ENCODE assay signal across 13 cellular contexts in genomic region chr2:162060522-162060921, GRCh38.
"Had no signal": no experiment of that assay in that cellular context is flagged by ENCODE, and none has a peak within 500 bp of the region (broad histone marks: within the 10 kb centered on the region; RNA-seq: fewer than 3 reads in every experiment).

No MANE protein-coding gene starts in this region.

- H3K36me3 Mint-ChIP-seq: naive B cell had no signal

- ATAC-seq: activated CD4-positive, CD25-positive, alpha-beta regulatory T cell treated with anti-CD3 and anti-CD28 coated beads, Interleukin-2, amount 50 U/mL, for 24 hours; left lung had no signal

- H3K4me3 Mint-ChIP-seq: naive B cell had no signal

- DNase-seq: activated gamma-delta T cell; adrenal gland; central memory CD4-positive, alpha-beta T cell; colonic mucosa; esophagus squamous epithelium; islet precursor cell; left lung; mammary epithelial cell; naive B cell; stimulated activated CD4-positive, alpha-beta T cell treated with anti-CD3 and anti-CD28 coated beads, Interleukin-12 subunit alpha, Interleukin-12 subunit beta, amount 100 ng/mL, for 4 hours; stimulated activated CD4-positive, alpha-beta T cell treated with anti-CD3 and anti-CD28 coated beads, Interleukin-2, amount 100 ng/mL, for 24 hours; T1000 had no signal
